Comparison of ENCODE assay signal across 12 cellular contexts in genomic region chr10:121994429-121994881, GRCh38.
DNase-seq lines count a peak whose midpoint lies in the region; ATAC-seq lines count a peak whose summit lies in the region.
"Had no signal": no experiment of that assay in that cellular context is flagged by ENCODE, and none has a peak within 500 bp of the region (broad histone marks: within the 10 kb centered on the region; RNA-seq: fewer than 3 reads in every experiment).

No MANE protein-coding gene starts in this region.

- H3K9me3 Mint-ChIP-seq in stimulated activated effector memory CD8-positive, alpha-beta T cell treated with anti-CD3 and anti-CD28 coated beads, Interleukin-12 subunit alpha, Interleukin-12 subunit beta, amount 100 ng/mL, for 72 hours, result no peaks in the 10 kb centered on the region

- no peaks in the 10 kb centered on the region for H3K27me3 ChIP-seq in layer of hippocampus (ENCODE audit: control insufficient read depth, insufficient read depth, low read length)

- peaks cover 6% of the 10 kb centered on the region for H3K4me1 Mint-ChIP-seq in stimulated activated effector memory CD8-positive, alpha-beta T cell treated with anti-CD3 and anti-CD28 coated beads, Interleukin-12 subunit alpha, Interleukin-12 subunit beta, amount 100 ng/mL, for 72 hours

- peak; percentile 23 for DNase-seq in HPDE6-E6E7 (ENCODE audit: extremely low spot score)
- DNase-seq in cerebellar nuclear complex (lab: John Stamatoyannopoulos, UW), result peak; percentile 4 to 29
- no peak for DNase-seq in stimulated activated effector memory CD8-positive, alpha-beta T cell treated with anti-CD3 and anti-CD28 coated beads, Interleukin-12 subunit alpha, Interleukin-12 subunit beta, amount 100 ng/mL, for 72 hours (ENCODE audit: low spot score in 2 of 2)
- DNase-seq in central memory CD4-positive, alpha-beta T cell, result no peak
- DNase-seq: cortex of kidney, DND-41, MM.1S, RPMI8226 had no signal

- no peak overlapping the region for H3K27ac Mint-ChIP-seq in stimulated activated effector memory CD8-positive, alpha-beta T cell treated with anti-CD3 and anti-CD28 coated beads, Interleukin-12 subunit alpha, Interleukin-12 subunit beta, amount 100 ng/mL, for 72 hours

- no peak overlapping the region for H3K4me3 Mint-ChIP-seq in stimulated activated effector memory CD8-positive, alpha-beta T cell treated with anti-CD3 and anti-CD28 coated beads, Interleukin-12 subunit alpha, Interleukin-12 subunit beta, amount 100 ng/mL, for 72 hours

- no peak overlapping the region for H3K4me3 ChIP-seq in skin epidermis

- H3K36me3 Mint-ChIP-seq in stimulated activated effector memory CD8-positive, alpha-beta T cell treated with anti-CD3 and anti-CD28 coated beads, Interleukin-12 subunit alpha, Interleukin-12 subunit beta, amount 100 ng/mL, for 72 hours, result no peaks in the 10 kb centered on the region

- peak overlapping the region; percentile 55 for H3K27ac ChIP-seq in layer of hippocampus (ENCODE audit: low read depth, low read length)
- H3K27ac ChIP-seq in skin epidermis, result peak overlapping the region in 18 of 21 experiments; percentile 8 to 83 (median 68)

- no peak for ATAC-seq in HG02938 (IDR thresholded peaks at IDR 0.05; ENCODE audit: unreplicated experiment)
- ATAC-seq in GM18517 (IDR thresholded peaks at IDR 0.05; ENCODE audit: unreplicated experiment), result no peak
- ATAC-seq in stimulated activated effector memory CD8-positive, alpha-beta T cell treated with anti-CD3 and anti-CD28 coated beads, Interleukin-12 subunit alpha, Interleukin-12 subunit beta, amount 100 ng/mL, for 72 hours, result no peak

Comparison
In these comparisons a context has a peak if more than half of its experiments do, and no peak if none do; other contexts are left out.
1. DNase-seq: peak in HPDE6-E6E7 (single experiment) and cerebellar nuclear complex (2 of 2); none in stimulated activated effector memory CD8-positive, alpha-beta T cell treated with anti-CD3 and anti-CD28 coated beads, Interleukin-12 subunit alpha, Interleukin-12 subunit beta, amount 100 ng/mL, for 72 hours (0 of 2) and central memory CD4-positive, alpha-beta T cell (single experiment).